ENCODE assay signal across 1 cellular context in the genomic region with DNA sequence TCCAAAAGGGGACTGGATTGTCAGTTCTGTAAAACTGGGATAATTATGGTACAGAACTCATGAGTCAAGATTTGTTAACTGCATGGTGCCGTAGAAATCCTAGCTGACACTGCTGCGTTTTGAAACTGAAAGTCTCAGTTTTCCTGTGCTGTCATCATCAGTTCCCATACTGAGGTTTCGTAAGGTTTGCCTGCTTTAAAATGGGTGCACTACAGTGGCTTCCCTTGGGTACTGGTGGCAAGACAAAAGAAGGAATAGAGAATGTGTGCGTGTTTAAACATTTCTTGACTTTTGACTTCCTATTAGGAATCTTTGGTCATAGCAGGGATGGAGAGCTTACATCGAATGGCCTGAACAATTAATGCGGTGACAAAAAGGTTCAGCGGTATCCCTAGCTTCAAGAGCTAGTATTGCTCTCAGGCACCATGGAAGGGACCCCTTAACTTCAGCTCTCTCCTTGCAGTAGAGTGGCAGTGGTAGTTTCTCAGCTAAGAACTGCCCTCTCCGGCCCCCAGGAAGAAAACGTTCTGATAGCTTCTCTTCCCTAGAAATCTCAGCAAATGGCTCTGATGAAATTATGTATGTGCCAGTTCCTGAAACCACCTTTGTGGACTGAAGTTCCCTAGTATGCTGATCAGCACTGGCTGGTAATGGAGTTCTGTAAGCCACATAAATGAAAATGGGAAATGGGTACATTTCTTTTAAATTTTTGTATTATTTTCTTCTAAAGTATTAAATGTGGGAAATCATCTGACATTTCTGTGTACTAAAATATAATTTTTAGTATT.
TF ChIP-seq lines count a peak whose summit lies in the region.

No MANE protein-coding gene starts in this region.

TF ChIP-seq in GM23338, 12 proteins besides CTCF, POLR2A, EP300 and RAD21 (continued from another document):
- TF ChIP-seq, protein P1, sequence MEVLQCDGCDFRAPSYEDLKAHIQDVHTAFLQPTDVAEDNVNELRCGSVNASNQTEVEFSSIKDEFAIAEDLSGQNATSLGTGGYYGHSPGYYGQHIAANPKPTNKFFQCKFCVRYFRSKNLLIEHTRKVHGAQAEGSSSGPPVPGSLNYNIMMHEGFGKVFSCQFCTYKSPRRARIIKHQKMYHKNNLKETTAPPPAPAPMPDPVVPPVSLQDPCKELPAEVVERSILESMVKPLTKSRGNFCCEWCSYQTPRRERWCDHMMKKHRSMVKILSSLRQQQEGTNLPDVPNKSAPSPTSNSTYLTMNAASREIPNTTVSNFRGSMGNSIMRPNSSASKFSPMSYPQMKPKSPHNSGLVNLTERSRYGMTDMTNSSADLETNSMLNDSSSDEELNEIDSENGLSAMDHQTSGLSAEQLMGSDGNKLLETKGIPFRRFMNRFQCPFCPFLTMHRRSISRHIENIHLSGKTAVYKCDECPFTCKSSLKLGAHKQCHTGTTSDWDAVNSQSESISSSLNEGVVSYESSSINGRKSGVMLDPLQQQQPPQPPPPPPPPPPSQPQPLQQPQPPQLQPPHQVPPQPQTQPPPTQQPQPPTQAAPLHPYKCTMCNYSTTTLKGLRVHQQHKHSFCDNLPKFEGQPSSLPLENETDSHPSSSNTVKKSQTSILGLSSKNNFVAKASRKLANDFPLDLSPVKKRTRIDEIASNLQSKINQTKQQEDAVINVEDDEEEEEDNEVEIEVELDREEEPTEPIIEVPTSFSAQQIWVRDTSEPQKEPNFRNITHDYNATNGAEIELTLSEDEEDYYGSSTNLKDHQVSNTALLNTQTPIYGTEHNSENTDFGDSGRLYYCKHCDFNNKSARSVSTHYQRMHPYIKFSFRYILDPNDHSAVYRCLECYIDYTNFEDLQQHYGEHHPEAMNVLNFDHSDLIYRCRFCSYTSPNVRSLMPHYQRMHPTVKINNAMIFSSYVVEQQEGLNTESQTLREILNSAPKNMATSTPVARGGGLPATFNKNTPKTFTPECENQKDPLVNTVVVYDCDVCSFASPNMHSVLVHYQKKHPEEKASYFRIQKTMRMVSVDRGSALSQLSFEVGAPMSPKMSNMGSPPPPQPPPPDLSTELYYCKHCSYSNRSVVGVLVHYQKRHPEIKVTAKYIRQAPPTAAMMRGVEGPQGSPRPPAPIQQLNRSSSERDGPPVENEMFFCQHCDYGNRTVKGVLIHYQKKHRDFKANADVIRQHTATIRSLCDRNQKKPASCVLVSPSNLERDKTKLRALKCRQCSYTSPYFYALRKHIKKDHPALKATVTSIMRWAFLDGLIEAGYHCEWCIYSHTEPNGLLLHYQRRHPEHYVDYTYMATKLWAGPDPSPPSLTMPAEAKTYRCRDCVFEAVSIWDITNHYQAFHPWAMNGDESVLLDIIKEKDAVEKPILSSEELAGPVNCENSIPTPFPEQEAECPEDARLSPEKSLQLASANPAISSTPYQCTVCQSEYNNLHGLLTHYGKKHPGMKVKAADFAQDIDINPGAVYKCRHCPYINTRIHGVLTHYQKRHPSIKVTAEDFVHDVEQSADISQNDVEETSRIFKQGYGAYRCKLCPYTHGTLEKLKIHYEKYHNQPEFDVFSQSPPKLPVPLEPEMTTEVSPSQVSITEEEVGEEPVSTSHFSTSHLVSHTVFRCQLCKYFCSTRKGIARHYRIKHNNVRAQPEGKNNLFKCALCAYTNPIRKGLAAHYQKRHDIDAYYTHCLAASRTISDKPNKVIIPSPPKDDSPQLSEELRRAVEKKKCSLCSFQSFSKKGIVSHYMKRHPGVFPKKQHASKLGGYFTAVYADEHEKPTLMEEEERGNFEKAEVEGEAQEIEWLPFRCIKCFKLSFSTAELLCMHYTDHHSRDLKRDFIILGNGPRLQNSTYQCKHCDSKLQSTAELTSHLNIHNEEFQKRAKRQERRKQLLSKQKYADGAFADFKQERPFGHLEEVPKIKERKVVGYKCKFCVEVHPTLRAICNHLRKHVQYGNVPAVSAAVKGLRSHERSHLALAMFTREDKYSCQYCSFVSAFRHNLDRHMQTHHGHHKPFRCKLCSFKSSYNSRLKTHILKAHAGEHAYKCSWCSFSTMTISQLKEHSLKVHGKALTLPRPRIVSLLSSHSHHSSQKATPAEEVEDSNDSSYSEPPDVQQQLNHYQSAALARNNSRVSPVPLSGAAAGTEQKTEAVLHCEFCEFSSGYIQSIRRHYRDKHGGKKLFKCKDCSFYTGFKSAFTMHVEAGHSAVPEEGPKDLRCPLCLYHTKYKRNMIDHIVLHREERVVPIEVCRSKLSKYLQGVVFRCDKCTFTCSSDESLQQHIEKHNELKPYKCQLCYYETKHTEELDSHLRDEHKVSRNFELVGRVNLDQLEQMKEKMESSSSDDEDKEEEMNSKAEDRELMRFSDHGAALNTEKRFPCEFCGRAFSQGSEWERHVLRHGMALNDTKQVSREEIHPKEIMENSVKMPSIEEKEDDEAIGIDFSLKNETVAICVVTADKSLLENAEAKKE (CRISPR knock-in tag; IDR thresholded peaks at IDR 0.05), result no peak
- TF ChIP-seq ZNF331 (CRISPR knock-in tag; IDR thresholded peaks at IDR 0.05; ENCODE audit: low read depth) (no peak), NANOG (IDR thresholded peaks at IDR 0.05; ENCODE audit: borderline replicate concordance) (no peak), EZH2 (IDR thresholded peaks at IDR 0.05; ENCODE audit: low read depth, unreplicated experiment) (no peak), POLR2AphosphoS5 (IDR thresholded peaks at IDR 0.05; ENCODE audit: low read depth) (no peak), EZH2phosphoT487 (IDR thresholded peaks at IDR 0.05; ENCODE audit: unreplicated experiment) (no peak), JUNB (IDR thresholded peaks at IDR 0.05; ENCODE audit: unreplicated experiment) (no peak)
